ENCODE assay signal across 9 cellular contexts in the genomic region with DNA sequence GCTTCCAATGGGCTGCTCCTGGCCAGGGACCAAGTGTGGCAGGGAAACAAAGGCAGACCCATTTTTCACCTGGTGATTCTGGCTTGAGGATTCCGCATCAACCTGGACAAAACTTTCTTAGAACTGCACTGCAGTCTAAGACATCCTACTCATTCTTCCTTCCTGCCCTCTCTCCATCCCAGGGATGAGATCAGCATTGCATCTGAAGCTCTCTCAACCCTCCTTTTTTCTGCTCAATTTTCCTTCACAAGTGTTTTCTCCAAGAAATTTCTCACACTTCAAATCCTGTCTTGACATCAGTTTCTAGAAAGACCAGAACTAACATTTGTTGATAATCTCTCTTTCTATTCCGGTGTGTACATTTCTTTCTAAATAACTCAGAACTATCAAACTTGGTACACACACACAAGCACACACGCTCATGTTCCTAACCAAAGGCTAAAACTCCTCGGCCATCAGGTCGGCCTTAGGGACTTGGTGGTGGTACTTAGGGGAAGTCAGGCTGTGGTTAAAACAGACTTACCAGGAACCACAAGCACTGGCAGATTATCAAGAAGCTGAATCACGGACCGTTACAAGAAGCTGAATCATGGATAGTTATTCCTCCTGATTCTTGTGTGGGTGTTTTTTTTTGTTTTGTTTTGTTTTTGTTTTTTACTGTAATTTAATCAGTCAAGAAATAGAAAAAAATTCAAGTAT. TPM values are rescaled to one million over a fixed set of nuclear protein-coding genes. Genes with fewer than 3 reads are reported as not detected.
DNase-seq lines count a peak whose midpoint lies in the region; ATAC-seq lines count a peak whose summit lies in the region.
"Had no signal": no experiment of that assay in that cellular context is flagged by ENCODE, and none has a peak within 500 bp of the region (broad histone marks: within the 10 kb centered on the region; RNA-seq: fewer than 3 reads in every experiment).

No MANE protein-coding gene starts in this region.

- no peak for ATAC-seq in effector memory CD8-positive, alpha-beta T cell (replicated peaks)

- no peak overlapping the region for H3K27ac Mint-ChIP-seq in effector memory CD8-positive, alpha-beta T cell

- peaks cover 0 to 22% of the 10 kb centered on the region in 2 donors for H3K27me3 Mint-ChIP-seq in effector memory CD8-positive, alpha-beta T cell

- H3K9me3 Mint-ChIP-seq in effector memory CD8-positive, alpha-beta T cell = no peaks in the 10 kb centered on the region

- no peaks in the 10 kb centered on the region for H3K36me3 Mint-ChIP-seq in effector memory CD8-positive, alpha-beta T cell (ENCODE audit: insufficient read depth)

- no peaks in the 10 kb centered on the region for H3K36me3 ChIP-seq in H7 (replicated peaks; ENCODE audit: control insufficient read depth, insufficient read depth, low read length)

- H3K4me3 Mint-ChIP-seq in effector memory CD8-positive, alpha-beta T cell = no peak overlapping the region

- H3K4me3 ChIP-seq in H7 (ENCODE audit: insufficient read depth, low read depth, low read length) = no peak overlapping the region

- H3K27me3 ChIP-seq in H7 (ENCODE audit: control insufficient read depth, insufficient read depth, low read length) = no peaks in the 10 kb centered on the region

- no peaks in the 10 kb centered on the region for H3K4me1 Mint-ChIP-seq in effector memory CD8-positive, alpha-beta T cell (ENCODE audit: low read depth in 2 of 2)

- DNase-seq in GM04504 (ENCODE audit: low read depth) = peak; percentile 90
- peak; percentile 69 for DNase-seq in LoVo (ENCODE audit: low spot score)
- DNase-seq in astrocyte of the hippocampus (ENCODE audit: low read depth, low spot score) = peak; percentile 97
- peak; percentile 75 for DNase-seq in pons (ENCODE audit: low spot score)
- no peak for DNase-seq in activated effector memory CD4-positive, alpha-beta T cell treated with anti-CD3 and anti-CD28 coated beads, Interleukin-2, amount 50 U/mL, for 16 hours
- no peak for DNase-seq in H7
- DNase-seq in effector memory CD8-positive, alpha-beta T cell = no peak
- DNase-seq in activated CD8-positive, alpha-beta memory T cell treated with anti-CD3 and anti-CD28 coated beads for 24 hours = no peak
- DNase-seq: stimulated activated CD4-positive, alpha-beta T cell treated with anti-CD3 and anti-CD28 coated beads, Interleukin-2, amount 100 ng/mL, for 24 hours had no signal

RNA-seq across cellular contexts. Expression of gene CXADR, which starts 21.0 kb away (rescaled TPM):
- total RNA-seq in H7 (2014; rRNA removed; shearing (Covaris generic)) = 96.2 and 113 TPM in 2 replicates

Comparison
In these comparisons a context has a peak if more than half of its experiments do, and no peak if none do; other contexts are left out.
1. DNase-seq: peak in GM04504 (single experiment), LoVo (single experiment), astrocyte of the hippocampus (single experiment) and pons (single experiment); none in activated effector memory CD4-positive, alpha-beta T cell treated with anti-CD3 and anti-CD28 coated beads, Interleukin-2, amount 50 U/mL, for 16 hours (single experiment), H7 (single experiment), effector memory CD8-positive, alpha-beta T cell (0 of 3) and activated CD8-positive, alpha-beta memory T cell treated with anti-CD3 and anti-CD28 coated beads for 24 hours (single experiment).